9 cellular contexts compared by ENCODE assay signal in the genomic region with DNA sequence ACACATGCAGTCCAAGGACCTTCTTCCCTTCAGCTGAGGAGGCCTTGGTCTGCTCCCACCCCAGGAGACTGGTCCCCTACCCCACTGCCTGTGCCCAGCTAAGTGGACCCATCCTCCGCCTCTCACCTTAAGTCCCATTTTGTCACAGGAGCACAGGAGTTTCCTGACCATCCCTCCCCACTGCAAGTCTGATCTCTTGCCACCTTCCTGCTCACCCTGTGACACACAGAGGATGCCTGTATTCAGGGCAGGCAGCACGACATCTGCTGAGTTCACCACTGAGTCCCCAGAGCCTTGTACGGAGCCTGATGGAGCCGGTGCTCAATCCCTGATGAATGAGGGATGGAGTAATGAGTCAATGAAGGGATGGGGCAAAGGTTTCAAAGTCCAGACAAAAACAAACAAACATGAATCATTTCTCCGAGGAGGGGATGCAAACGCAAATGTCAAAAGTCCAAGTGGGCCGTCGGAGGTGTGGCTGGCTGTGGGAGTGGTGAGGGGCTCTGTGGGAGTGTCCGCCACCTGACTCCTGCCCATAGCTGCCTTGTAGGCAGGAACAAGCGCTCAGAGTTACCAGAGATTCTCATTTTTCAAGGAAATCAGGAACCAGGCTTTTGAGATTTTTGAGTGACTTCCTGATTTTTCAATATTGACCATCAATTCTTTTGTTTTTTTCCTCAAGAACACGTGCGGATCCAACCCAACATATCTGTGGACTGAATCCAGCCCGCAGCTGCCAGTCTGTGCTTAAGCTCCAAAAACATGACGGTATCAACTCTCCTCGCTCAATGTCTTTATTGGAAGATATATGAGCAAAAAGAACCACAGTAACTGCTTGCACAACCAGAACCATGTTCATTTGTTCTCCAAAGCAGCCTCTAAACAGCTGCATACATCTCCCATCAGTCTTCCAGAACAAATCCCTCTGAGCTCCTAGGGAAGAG. TPM values are rescaled to one million over a fixed set of nuclear protein-coding genes. Genes with fewer than 3 reads are reported as not detected.
DNase-seq lines count a peak whose midpoint lies in the region; ATAC-seq lines count a peak whose summit lies in the region.
"Had no signal": no experiment of that assay in that cellular context is flagged by ENCODE, and none has a peak within 500 bp of the region (broad histone marks: within the 10 kb centered on the region; RNA-seq: fewer than 3 reads in every experiment).

No MANE protein-coding gene starts in this region.

- H3K4me3 Mint-ChIP-seq in activated CD4-positive, alpha-beta T cell treated with anti-CD3 and anti-CD28 coated beads, Interleukin-2, amount 10 ng/mL, durations not matched to agents 24 days and 14 days, result peak overlapping the region; percentile 79
- peak overlapping the region; percentile 80 for H3K4me3 Mint-ChIP-seq in T-helper 1 cell treated with Interleukin-12 subunit alpha and Interleukin-12 subunit beta and Interleukin-4 antibody, amounts not matched to agents 30 μg/mL and 1 μg/mL, for 36 hours
- H3K4me3 Mint-ChIP-seq in immature natural killer cell, result peak overlapping the region; percentile 77 to 86 (median 82)
- H3K4me3 Mint-ChIP-seq in stimulated activated naive B cell treated with anti-CD40 and anti-IgM and Interleukin-4, amounts not matched to agents 10 μg/mL and 1 μg/mL and 100 μg/mL, for 72 hours, result peak overlapping the region; percentile 81 to 88

- intact Hi-C loops in activated CD4-positive, alpha-beta T cell treated with anti-CD3 and anti-CD28 coated beads, Interleukin-2, amount 10 ng/mL, durations not matched to agents 24 days and 14 days (cut with micrococcal nuclease), result loop anchor here (10.0 kb wide), 1 partner anchor 461 kb away; a partner anchor contains a TSS

- peak overlapping the region; percentile 93 for H3K27ac Mint-ChIP-seq in activated CD4-positive, alpha-beta T cell treated with anti-CD3 and anti-CD28 coated beads, Interleukin-2, amount 10 ng/mL, durations not matched to agents 24 days and 14 days
- peak overlapping the region; percentile 93 for H3K27ac Mint-ChIP-seq in T-helper 1 cell treated with Interleukin-12 subunit alpha and Interleukin-12 subunit beta and Interleukin-4 antibody, amounts not matched to agents 30 μg/mL and 1 μg/mL, for 36 hours
- peak overlapping the region; percentile 92 to 99 (median 97) for H3K27ac Mint-ChIP-seq in immature natural killer cell
- H3K27ac Mint-ChIP-seq in stimulated activated naive B cell treated with anti-CD40 and anti-IgM and Interleukin-4, amounts not matched to agents 10 μg/mL and 1 μg/mL and 100 μg/mL, for 72 hours, result peak overlapping the region; percentile 91

- peak; percentile 71 for DNase-seq in activated CD4-positive, alpha-beta T cell treated with anti-CD3 and anti-CD28 coated beads, Interleukin-2, amount 10 ng/mL, durations not matched to agents 24 days and 14 days
- DNase-seq in activated CD4-positive, alpha-beta T cell treated with anti-CD3 and anti-CD28 coated beads, Interleukin-2, amount 50 U/mL, for 4 hours, result no peak
- no peak for DNase-seq in immature natural killer cell
- DNase-seq in stimulated activated naive B cell treated with anti-CD40 and anti-IgM and Interleukin-4, amounts not matched to agents 10 μg/mL and 1 μg/mL and 100 μg/mL, for 72 hours, result no peak
- no peak for DNase-seq in DMS79 (lab: John Stamatoyannopoulos, UW)
- DNase-seq in stimulated activated CD4-positive, alpha-beta T cell treated with anti-CD3 and anti-CD28 coated beads, Interleukin-12 subunit alpha, Interleukin-12 subunit beta, amount 100 ng/mL, for 4 hours, result no peak
- DNase-seq: ACHN had no signal

- ATAC-seq in stimulated activated naive B cell treated with anti-CD40 and anti-IgM and Interleukin-4, amounts not matched to agents 10 μg/mL and 1 μg/mL and 100 μg/mL, for 72 hours (replicated peaks), result no peak
- ATAC-seq in HG03095 (IDR thresholded peaks at IDR 0.05; ENCODE audit: unreplicated experiment), result no peak

- H3K36me3 Mint-ChIP-seq in activated CD4-positive, alpha-beta T cell treated with anti-CD3 and anti-CD28 coated beads, Interleukin-2, amount 10 ng/mL, durations not matched to agents 24 days and 14 days (ENCODE audit: low read depth), result peaks cover 42% of the 10 kb centered on the region
- H3K36me3 Mint-ChIP-seq in T-helper 1 cell treated with Interleukin-12 subunit alpha and Interleukin-12 subunit beta and Interleukin-4 antibody, amounts not matched to agents 30 μg/mL and 1 μg/mL, for 36 hours (ENCODE audit: low read depth), result peaks cover 33% of the 10 kb centered on the region
- H3K36me3 Mint-ChIP-seq in immature natural killer cell, result peaks cover 5 to 8% (median 5%) of the 10 kb centered on the region in 3 donors
- peaks cover 59 to 68% of the 10 kb centered on the region in 2 donors for H3K36me3 Mint-ChIP-seq in stimulated activated naive B cell treated with anti-CD40 and anti-IgM and Interleukin-4, amounts not matched to agents 10 μg/mL and 1 μg/mL and 100 μg/mL, for 72 hours

- H3K4me1 Mint-ChIP-seq in activated CD4-positive, alpha-beta T cell treated with anti-CD3 and anti-CD28 coated beads, Interleukin-2, amount 10 ng/mL, durations not matched to agents 24 days and 14 days, result peaks cover 73% of the 10 kb centered on the region
- H3K4me1 Mint-ChIP-seq in T-helper 1 cell treated with Interleukin-12 subunit alpha and Interleukin-12 subunit beta and Interleukin-4 antibody, amounts not matched to agents 30 μg/mL and 1 μg/mL, for 36 hours (ENCODE audit: low read depth), result peaks cover 72% of the 10 kb centered on the region
- H3K4me1 Mint-ChIP-seq in immature natural killer cell, result peaks cover 85 to 86% of the 10 kb centered on the region in 2 donors
- H3K4me1 Mint-ChIP-seq in stimulated activated naive B cell treated with anti-CD40 and anti-IgM and Interleukin-4, amounts not matched to agents 10 μg/mL and 1 μg/mL and 100 μg/mL, for 72 hours, result peaks cover 62 to 82% of the 10 kb centered on the region in 2 donors

- no peaks in the 10 kb centered on the region for H3K27me3 Mint-ChIP-seq in activated CD4-positive, alpha-beta T cell treated with anti-CD3 and anti-CD28 coated beads, Interleukin-2, amount 10 ng/mL, durations not matched to agents 24 days and 14 days
- no peaks in the 10 kb centered on the region for H3K27me3 Mint-ChIP-seq in T-helper 1 cell treated with Interleukin-12 subunit alpha and Interleukin-12 subunit beta and Interleukin-4 antibody, amounts not matched to agents 30 μg/mL and 1 μg/mL, for 36 hours (ENCODE audit: low read depth)
- peaks cover 13 to 17% (median 15%) of the 10 kb centered on the region in 3 donors for H3K27me3 Mint-ChIP-seq in immature natural killer cell (ENCODE audit: low read depth in 3 of 3)
- no peaks in the 10 kb centered on the region for H3K27me3 Mint-ChIP-seq in stimulated activated naive B cell treated with anti-CD40 and anti-IgM and Interleukin-4, amounts not matched to agents 10 μg/mL and 1 μg/mL and 100 μg/mL, for 72 hours

- no peaks in the 10 kb centered on the region for H3K9me3 Mint-ChIP-seq in activated CD4-positive, alpha-beta T cell treated with anti-CD3 and anti-CD28 coated beads, Interleukin-2, amount 10 ng/mL, durations not matched to agents 24 days and 14 days
- no peaks in the 10 kb centered on the region for H3K9me3 Mint-ChIP-seq in T-helper 1 cell treated with Interleukin-12 subunit alpha and Interleukin-12 subunit beta and Interleukin-4 antibody, amounts not matched to agents 30 μg/mL and 1 μg/mL, for 36 hours
- H3K9me3 Mint-ChIP-seq in immature natural killer cell, result no peaks in the 10 kb centered on the region
- H3K9me3 Mint-ChIP-seq in stimulated activated naive B cell treated with anti-CD40 and anti-IgM and Interleukin-4, amounts not matched to agents 10 μg/mL and 1 μg/mL and 100 μg/mL, for 72 hours, result no peaks in the 10 kb centered on the region

RNA-seq across cellular contexts. Expression of a gene that starts 4.4 kb away (rescaled TPM):
- 150 and 153 TPM in 2 replicates for total RNA-seq in activated CD4-positive, alpha-beta T cell treated with anti-CD3 and anti-CD28 coated beads, Interleukin-2, amount 10 ng/mL, durations not matched to agents 24 days and 14 days
- polyA plus RNA-seq in immature natural killer cell, result 10 to 100 TPM in 1 of 3 donors, 1 to 10 TPM in 2; 1.2 to 15.8 (median 7.4) TPM
